Comparison of ENCODE assay signal across 20 cellular contexts in the genomic region with DNA sequence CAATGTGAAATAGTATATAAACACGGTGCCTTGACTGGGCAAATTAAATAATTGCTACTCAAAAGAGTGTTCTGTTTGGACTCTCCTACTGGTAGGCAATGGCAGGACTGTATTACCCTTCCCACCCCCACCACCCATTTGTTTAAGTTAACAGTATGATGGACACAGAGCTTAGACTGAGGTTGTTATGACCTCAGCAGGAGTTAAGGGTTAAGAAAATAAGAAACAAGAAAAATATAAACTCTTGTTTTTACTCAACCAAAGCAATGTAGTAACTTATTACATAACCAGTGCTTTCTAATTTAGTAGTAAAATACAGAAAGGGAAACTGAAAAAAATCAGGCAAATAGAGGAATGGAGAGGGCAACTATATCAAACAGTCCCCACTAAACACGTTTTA. TPM values are rescaled to one million over a fixed set of nuclear protein-coding genes. Genes with fewer than 3 reads are reported as not detected.
DNase-seq lines count a peak whose midpoint lies in the region; ATAC-seq and TF ChIP-seq lines count a peak whose summit lies in the region.
"Had no signal": no experiment of that assay in that cellular context is flagged by ENCODE, and none has a peak within 500 bp of the region (broad histone marks: within the 10 kb centered on the region; RNA-seq: fewer than 3 reads in every experiment).

No MANE protein-coding gene starts in this region.

- no peaks in the 10 kb centered on the region for H3K27me3 ChIP-seq in GM06990 (replicated peaks; ENCODE audit: control insufficient read depth, insufficient read depth, low read length)

- peak; percentile 73 for ATAC-seq in GM21381 (IDR thresholded peaks at IDR 0.05; ENCODE audit: unreplicated experiment)
- ATAC-seq in HG03108 (IDR thresholded peaks at IDR 0.05; ENCODE audit: unreplicated experiment): peak; percentile 76
- ATAC-seq: HCT116, SK-N-SH treated with all-trans-retinoic acid at 6 μM for 48 hours had no signal

- peaks cover 1% of the 10 kb centered on the region; the same call in 1 of the 2 replicates for H3K36me3 ChIP-seq in GM06990 (ENCODE audit: control insufficient read depth, insufficient read depth, low read length)

- no peak for TF ChIP-seq CTCF in GM06990 (IDR thresholded peaks at IDR 0.05; ENCODE audit: insufficient read depth, low read length, poor library complexity, severe bottlenecking)

- H3K4me3 ChIP-seq in GM06990 (replicated peaks; ENCODE audit: low read depth, low read length): no peak overlapping the region
- H3K4me3 ChIP-seq: GM23248 had no signal

- DNase-seq in GM06990 (ENCODE audit: extremely low read depth, insufficient read length) (peak; percentile 12), brain pericyte (ENCODE audit: low read depth, low spot score) (peak; percentile 31), UCSD-AML1 (lab: John Stamatoyannopoulos, UW; ENCODE audit: unreplicated experiment) (no peak), NAMALWA (ENCODE audit: low spot score) (no peak), dermis blood vessel endothelial cell (no peak), ecto neural progenitor cell (ENCODE audit: low spot score) (no peak)
- DNase-seq: 8988T; CD4-positive, alpha-beta memory T cell; GM23248; NCI-H1105 treated with DMSO at 0.1 percent for 48 hours; NCI-H187; NK-92 treated with Interleukin-12 subunit alpha and Interleukin-12 subunit beta, amount 100 ng/mL, for 24 hours; OCI-M1; SHP77 treated with DMSO at 0.1 percent for 48 hours had no signal

RNA-seq across cellular contexts. Expression of a gene that starts 19.9 kb away (rescaled TPM):
- 0.05 TPM in 1 of 2 replicates, not detected in the other for total RNA-seq in dermis blood vessel endothelial cell
- total RNA-seq: CD4-positive, alpha-beta memory T cell; GM23248; LHCN-M2; T-helper 1 cell treated with Interleukin-12 subunit alpha and Interleukin-12 subunit beta and Interleukin-4 antibody, amounts not matched to agents 30 ng/mL and 1 ng/mL, for 36 hours had no signal

Comparison
In these comparisons a context has a peak if more than half of its experiments do, and no peak if none do; other contexts are left out.
1. DNase-seq: peak in GM06990 (single experiment) and brain pericyte (single experiment); none in UCSD-AML1 (single experiment), NAMALWA (single experiment), dermis blood vessel endothelial cell (single experiment) and ecto neural progenitor cell (single experiment).